In the genomic region with DNA sequence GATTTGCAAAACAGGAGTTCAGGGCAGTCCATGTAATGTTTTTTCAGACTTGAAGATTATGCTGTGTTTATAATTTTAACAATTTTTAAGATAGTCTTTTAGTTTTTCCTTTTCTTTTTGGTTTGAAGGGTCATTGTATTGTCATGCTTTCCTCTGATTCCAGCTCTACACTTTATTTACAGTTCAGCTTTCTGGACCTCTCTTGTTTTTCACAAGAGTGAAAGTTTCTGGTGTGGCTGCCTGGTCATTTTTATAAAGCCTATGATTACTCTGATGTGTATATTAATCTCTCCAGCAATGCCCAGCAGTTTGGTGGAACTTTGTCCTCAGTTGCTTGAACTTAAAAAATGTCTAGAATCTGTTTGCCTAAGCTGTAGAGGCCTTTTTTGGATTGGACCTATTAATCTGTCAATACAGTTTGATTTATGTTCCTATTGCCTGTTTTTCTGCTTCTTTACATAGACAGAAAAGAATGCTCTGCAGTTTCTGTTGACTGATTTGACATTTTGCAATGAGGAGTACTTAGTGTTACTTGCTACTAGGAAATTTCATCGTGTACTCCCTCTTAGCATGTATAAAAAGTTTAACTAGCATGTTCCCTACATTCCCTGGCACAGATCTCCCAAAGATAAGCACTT, we compare ENCODE assay signal across 17 cellular contexts. TPM values are rescaled to one million over a fixed set of nuclear protein-coding genes. Genes with fewer than 3 reads are reported as not detected.
"Had no signal": no experiment of that assay in that cellular context is flagged by ENCODE, and none has a peak within 500 bp of the region (broad histone marks: within the 10 kb centered on the region; RNA-seq: fewer than 3 reads in every experiment).

No MANE protein-coding gene starts in this region.

- H3K4me1 ChIP-seq: right atrium auricular region had no signal

- DNase-seq: activated CD4-positive, alpha-beta memory T cell treated with anti-CD3 and anti-CD28 coated beads, Interleukin-2, amount 10 ng/mL, durations not matched to agents 7 days and 5 days; activated CD4-positive, alpha-beta T cell treated with anti-CD3 and anti-CD28 coated beads for 36 hours; activated naive CD4-positive, alpha-beta T cell treated with anti-CD3 and anti-CD28 coated beads, Interleukin-2, amount 10 ng/mL, durations not matched to agents 7 days and 5 days; activated T-cell treated with anti-CD3 and anti-CD28 coated beads, Interleukin-2, amount 50 U/mL, for 24 hours; adrenal gland; caudate nucleus; esophagus squamous epithelium; foreskin keratinocyte; naive thymus-derived CD8-positive, alpha-beta T cell; stimulated activated naive CD8-positive, alpha-beta T cell treated with anti-CD3 and anti-CD28 coated beads, Interleukin-15, amount 100 ng/mL, for 72 hours; testis; WERI-Rb-1 had no signal

- H3K27ac Mint-ChIP-seq: activated CD4-positive, alpha-beta memory T cell treated with anti-CD3 and anti-CD28 coated beads, Interleukin-2, amount 10 ng/mL, durations not matched to agents 7 days and 5 days; activated CD4-positive, alpha-beta T cell treated with anti-CD3 and anti-CD28 coated beads for 36 hours; activated naive CD4-positive, alpha-beta T cell treated with anti-CD3 and anti-CD28 coated beads, Interleukin-2, amount 10 ng/mL, durations not matched to agents 7 days and 5 days; activated T-cell treated with anti-CD3 and anti-CD28 coated beads, Interleukin-2, amount 50 U/mL, for 24 hours; stimulated activated naive CD8-positive, alpha-beta T cell treated with anti-CD3 and anti-CD28 coated beads, Interleukin-15, amount 100 ng/mL, for 72 hours had no signal

- H3K4me3 Mint-ChIP-seq: activated CD4-positive, alpha-beta memory T cell treated with anti-CD3 and anti-CD28 coated beads, Interleukin-2, amount 10 ng/mL, durations not matched to agents 7 days and 5 days; activated CD4-positive, alpha-beta T cell treated with anti-CD3 and anti-CD28 coated beads for 36 hours; activated naive CD4-positive, alpha-beta T cell treated with anti-CD3 and anti-CD28 coated beads, Interleukin-2, amount 10 ng/mL, durations not matched to agents 7 days and 5 days; activated T-cell treated with anti-CD3 and anti-CD28 coated beads, Interleukin-2, amount 50 U/mL, for 24 hours; naive thymus-derived CD8-positive, alpha-beta T cell; stimulated activated naive CD8-positive, alpha-beta T cell treated with anti-CD3 and anti-CD28 coated beads, Interleukin-15, amount 100 ng/mL, for 72 hours had no signal

- H3K9me3 Mint-ChIP-seq: activated T-cell treated with anti-CD3 and anti-CD28 coated beads, Interleukin-2, amount 50 U/mL, for 24 hours had no signal

- H3K27me3 ChIP-seq: adrenal gland, esophagus squamous epithelium, foreskin keratinocyte, neutrophil, right atrium auricular region, testis had no signal

- H3K36me3 ChIP-seq: adrenal gland, esophagus squamous epithelium, neutrophil, right atrium auricular region, WERI-Rb-1 had no signal

- H3K4me3 ChIP-seq: adrenal gland, esophagus squamous epithelium, right atrium auricular region, testis had no signal

- FAIRE-seq: colon had no signal

- H3K9me3 ChIP-seq: adrenal gland, esophagus squamous epithelium, neutrophil, right atrium auricular region, testis had no signal

- H3K27me3 Mint-ChIP-seq: activated CD4-positive, alpha-beta T cell treated with anti-CD3 and anti-CD28 coated beads for 36 hours; activated T-cell treated with anti-CD3 and anti-CD28 coated beads, Interleukin-2, amount 50 U/mL, for 24 hours; naive thymus-derived CD8-positive, alpha-beta T cell; stimulated activated naive CD8-positive, alpha-beta T cell treated with anti-CD3 and anti-CD28 coated beads, Interleukin-15, amount 100 ng/mL, for 72 hours had no signal

- ATAC-seq: activated CD4-positive, alpha-beta T cell treated with anti-CD3 and anti-CD28 coated beads for 36 hours; foreskin keratinocyte; naive thymus-derived CD8-positive, alpha-beta T cell; stimulated activated naive CD8-positive, alpha-beta T cell treated with anti-CD3 and anti-CD28 coated beads, Interleukin-15, amount 100 ng/mL, for 72 hours had no signal

- H3K27ac ChIP-seq: adrenal gland, esophagus squamous epithelium, foreskin keratinocyte, neutrophil, right atrium auricular region, testis, WERI-Rb-1 had no signal

RNA-seq across cellular contexts. Expression of a gene that starts 52.2 kb away (rescaled TPM):
- total RNA-seq: activated CD4-positive, alpha-beta memory T cell treated with anti-CD3 and anti-CD28 coated beads, Interleukin-2, amount 10 ng/mL, durations not matched to agents 7 days and 5 days; foreskin keratinocyte; lung microvascular endothelial cell; naive thymus-derived CD8-positive, alpha-beta T cell; right atrium auricular region; testis; urinary bladder had no signal
- polyA plus RNA-seq: foreskin keratinocyte had no signal
